In genomic region chr3:95037927-95038326, GRCh38 we compare ENCODE assay signal across 28 cellular contexts.
"Had no signal": no experiment of that assay in that cellular context is flagged by ENCODE, and none has a peak within 500 bp of the region (broad histone marks: within the 10 kb centered on the region; RNA-seq: fewer than 3 reads in every experiment).

No MANE protein-coding gene starts in this region.

- H3K27me3 ChIP-seq: adrenal gland, Peyer's patch had no signal

- H3K36me3 ChIP-seq: adrenal gland, Peyer's patch had no signal

- H3K36me3 Mint-ChIP-seq: activated CD4-positive, alpha-beta memory T cell treated with anti-CD3 and anti-CD28 coated beads for 36 hours; activated naive CD4-positive, alpha-beta T cell treated with anti-CD3 and anti-CD28 coated beads, Interleukin-2, amount 50 U/mL, for 72 hours; brain; WTC11 had no signal

- H3K4me1 Mint-ChIP-seq: brain had no signal

- DNase-seq: activated CD4-positive, alpha-beta memory T cell treated with anti-CD3 and anti-CD28 coated beads for 36 hours; activated CD4-positive, alpha-beta T cell treated with anti-CD3 and anti-CD28 coated beads for 4 hours; activated CD4-positive, alpha-beta T cell treated with anti-CD3 and anti-CD28 coated beads, Interleukin-2, amount 50 U/mL, for 1 hour; activated CD8-positive, alpha-beta memory T cell treated with anti-CD3 and anti-CD28 coated beads, Interleukin-2, amount 50 U/mL, for 4 hours; activated gamma-delta T cell treated with Interleukin-2 at 50 U/mL for 16 hours; activated naive CD4-positive, alpha-beta T cell treated with anti-CD3 and anti-CD28 coated beads for 36 hours; activated T-cell treated with anti-CD3 and anti-CD28 coated beads for 4 hours; activated T-cell treated with anti-CD3 and anti-CD28 coated beads, Interleukin-2, amount 50 U/mL, for 4 hours; adrenal gland; caudate nucleus; MV-4-11; NCI-H1092 treated with DMSO at 0.1 percent for 48 hours; NCI-H1417 treated with DMSO at 0.1 percent for 48 hours; NCI-H1694; NCI-H1930; NCI-H2081 treated with DMSO at 0.1 percent for 48 hours; NCI-H345; NCI-H524 treated with DMSO at 0.1 percent for 48 hours; PC-3; Peyer's patch; SIG-M5; T1000 had no signal

- H3K4me3 Mint-ChIP-seq: activated CD4-positive, alpha-beta memory T cell treated with anti-CD3 and anti-CD28 coated beads for 36 hours; activated naive CD4-positive, alpha-beta T cell treated with anti-CD3 and anti-CD28 coated beads for 36 hours; activated T-cell treated with anti-CD3 and anti-CD28 coated beads, Interleukin-2, amount 50 U/mL, for 4 hours; activated T-helper 1 cell treated with anti-CD3 and anti-CD28 coated beads, Interleukin-12 subunit alpha, Interleukin-12 subunit beta, Interleukin-2, Interleukin-4 antibody, amounts not matched to agents 30 ng/mL and 10 ng/mL and 1 ng/mL, durations not matched to agents 14 hours and 24 hours and 36 hours; brain; WTC11 had no signal

- H3K4me2 ChIP-seq: KMS-11 had no signal

- H3K4me3 ChIP-seq: adrenal gland, Peyer's patch had no signal

- H3K27ac Mint-ChIP-seq: activated CD4-positive, alpha-beta memory T cell treated with anti-CD3 and anti-CD28 coated beads for 36 hours; activated naive CD4-positive, alpha-beta T cell treated with anti-CD3 and anti-CD28 coated beads for 36 hours; activated naive CD4-positive, alpha-beta T cell treated with anti-CD3 and anti-CD28 coated beads, Interleukin-2, amount 50 U/mL, for 72 hours; activated T-helper 1 cell treated with anti-CD3 and anti-CD28 coated beads, Interleukin-12 subunit alpha, Interleukin-12 subunit beta, Interleukin-2, Interleukin-4 antibody, amounts not matched to agents 30 ng/mL and 10 ng/mL and 1 ng/mL, durations not matched to agents 14 hours and 24 hours and 36 hours; brain; WTC11 had no signal

- H3K9ac ChIP-seq: KMS-11 had no signal

- H3K9me3 ChIP-seq: adrenal gland, Peyer's patch had no signal

- H3K27me3 Mint-ChIP-seq: activated CD4-positive, alpha-beta memory T cell treated with anti-CD3 and anti-CD28 coated beads for 36 hours; brain had no signal

- H3K4me1 ChIP-seq: adrenal gland, Peyer's patch had no signal

- H3K27ac ChIP-seq: adrenal gland, KMS-11, Peyer's patch, RWPE1 had no signal
